Comparison of ENCODE assay signal across 28 cellular contexts in the genomic region with DNA sequence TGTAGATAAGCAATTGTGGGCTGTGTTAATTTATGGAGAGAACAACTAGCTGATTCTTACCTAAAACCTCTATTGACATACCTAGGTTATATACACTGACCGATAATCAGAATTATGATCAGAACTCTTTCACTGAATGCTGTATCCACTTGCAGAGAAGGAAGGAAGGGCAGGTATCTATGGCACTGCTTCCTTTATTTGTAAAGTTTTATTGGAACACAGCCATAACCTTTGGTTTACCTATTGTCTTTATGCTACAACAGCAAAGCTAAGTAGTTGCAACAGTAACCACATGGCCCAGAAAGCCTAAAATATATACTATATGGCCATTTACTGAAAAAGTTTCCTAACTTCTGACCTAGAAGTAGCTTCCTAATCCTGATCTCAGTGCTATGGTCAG.
"Had no signal": no experiment of that assay in that cellular context is flagged by ENCODE, and none has a peak within 500 bp of the region (broad histone marks: within the 10 kb centered on the region; RNA-seq: fewer than 3 reads in every experiment).

No MANE protein-coding gene starts in this region.

- H3K27me3 ChIP-seq: heart right ventricle, hepatocyte, pancreas, stomach, testis, thyroid gland, transverse colon, upper lobe of left lung had no signal

- H2AFZ ChIP-seq: hepatocyte had no signal

- H3K4me1 ChIP-seq: lower lobe of right lung, pancreas, stomach, testis, upper lobe of left lung had no signal

- H3K9me3 ChIP-seq: lower lobe of right lung, pancreas, prostate gland, testis, thyroid gland, transverse colon had no signal

- H3K27ac ChIP-seq: heart right ventricle, hepatocyte, lower lobe of right lung, pancreas, prostate gland, skin epidermis, stomach, testis, thyroid gland, transverse colon, upper lobe of left lung had no signal

- H3K4me3 ChIP-seq: heart right ventricle, hepatocyte, lower lobe of right lung, pancreas, prostate gland, skin epidermis, stomach, testis, thyroid gland, transverse colon, upper lobe of left lung had no signal

- H3K4me2 ChIP-seq: hepatocyte had no signal

- H3K36me3 ChIP-seq: heart right ventricle, lower lobe of right lung, pancreas, prostate gland, stomach, thyroid gland, transverse colon, upper lobe of left lung had no signal

- H3K79me2 ChIP-seq: hepatocyte had no signal

- DNase-seq: heart right ventricle; islet precursor cell; lower lobe of right lung; mammary epithelial cell; mesenchymal stem cell; naive thymus-derived CD4-positive, alpha-beta T cell; nucleus accumbens; pancreas; posterior cingulate gyrus; retina; right cardiac atrium; stimulated activated CD4-positive, alpha-beta T cell treated with anti-CD3 and anti-CD28 coated beads, Interleukin-12 subunit alpha, Interleukin-12 subunit beta, amount 100 ng/mL, for 4 hours; stimulated activated CD4-positive, alpha-beta T cell treated with anti-CD3 and anti-CD28 coated beads, Interleukin-15, amount 100 ng/mL, for 24 hours; stimulated activated CD4-positive, alpha-beta T cell treated with anti-CD3 and anti-CD28 coated beads, Interleukin-2, amount 100 ng/mL, for 24 hours; stimulated activated CD4-positive, alpha-beta T cell treated with anti-CD3 and anti-CD28 coated beads, Interleukin-4, amount 100 ng/mL, for 1 hour; stimulated activated naive B cell treated with anti-CD40 and anti-IgM and Interleukin-4, amounts not matched to agents 10 μg/mL and 1 μg/mL and 100 μg/mL, for 72 hours; stimulated activated naive CD8-positive, alpha-beta T cell treated with anti-CD3 and anti-CD28 coated beads, Interleukin-15, Interleukin-2, amounts not matched to agents 100 U/mL and 50 U/mL, for 24 hours; stomach; testis; thyroid gland; transverse colon; upper lobe of left lung had no signal

- ATAC-seq: heart right ventricle; left lobe of liver; lower lobe of right lung; naive thymus-derived CD4-positive, alpha-beta T cell; natural killer cell treated with Interleukin-12 subunit alpha and Interleukin-12 subunit beta and Interleukin-15 and Interleukin-18, amount 100 ng/mL, for 72 hours; pancreas; right cardiac atrium; sciatic nerve; stimulated activated naive B cell treated with anti-CD40 and anti-IgM and Interleukin-4, amounts not matched to agents 10 μg/mL and 1 μg/mL and 100 μg/mL, for 72 hours; stimulated activated naive CD8-positive, alpha-beta T cell treated with anti-CD3 and anti-CD28 coated beads, Interleukin-15, Interleukin-2, amounts not matched to agents 100 U/mL and 50 U/mL, for 24 hours had no signal
